In genomic region chr12:97027482-97027881, GRCh38 we compare ENCODE assay signal across 36 cellular contexts.
"Had no signal": no experiment of that assay in that cellular context is flagged by ENCODE, and none has a peak within 500 bp of the region (broad histone marks: within the 10 kb centered on the region; RNA-seq: fewer than 3 reads in every experiment).

No MANE protein-coding gene starts in this region.

- H3K36me3 Mint-ChIP-seq: activated CD8-positive, alpha-beta memory T cell treated with anti-CD3 and anti-CD28 coated beads, Interleukin-2, amount 10 ng/mL, durations not matched to agents 7 days and 5 days; activated naive CD4-positive, alpha-beta T cell treated with anti-CD3 and anti-CD28 coated beads, Interleukin-2, amount 10 ng/mL, durations not matched to agents 7 days and 5 days; activated naive CD4-positive, alpha-beta T cell treated with anti-CD3 and anti-CD28 coated beads, Interleukin-2, amount 50 U/mL, for 24 hours; activated naive CD8-positive, alpha-beta T cell; activated naive CD8-positive, alpha-beta T cell treated with anti-CD3 and anti-CD28 coated beads, Interleukin-2, amount 10 ng/mL, durations not matched to agents 7 days and 5 days; brain had no signal

- H3K36me3 ChIP-seq: ascending aorta, cardiac muscle cell had no signal

- ATAC-seq: activated CD4-positive, alpha-beta T cell treated with anti-CD3 and anti-CD28 coated beads for 36 hours; activated CD4-positive, CD25-positive, alpha-beta regulatory T cell treated with anti-CD3 and anti-CD28 coated beads, Interleukin-2, amount 50 U/mL, for 24 hours; activated CD8-positive, alpha-beta memory T cell treated with anti-CD3 and anti-CD28 coated beads, Interleukin-2, amount 10 ng/mL, durations not matched to agents 7 days and 5 days; activated CD8-positive, alpha-beta T cell treated with anti-CD3 and anti-CD28 coated beads, Interleukin-2, amount 10 ng/mL, durations not matched to agents 7 days and 5 days; activated naive CD8-positive, alpha-beta T cell treated with anti-CD3 and anti-CD28 coated beads, Interleukin-2, amount 50 U/mL, for 24 hours had no signal

- H3K27me3 Mint-ChIP-seq: activated CD4-positive, alpha-beta memory T cell treated with anti-CD3 and anti-CD28 coated beads, Interleukin-2, amount 10 ng/mL, durations not matched to agents 7 days and 5 days; activated CD4-positive, alpha-beta T cell treated with anti-CD3 and anti-CD28 coated beads, Interleukin-2, amount 10 ng/mL, durations not matched to agents 7 days and 5 days; activated naive CD8-positive, alpha-beta T cell treated with anti-CD3 and anti-CD28 coated beads, Interleukin-2, amount 10 ng/mL, durations not matched to agents 7 days and 5 days; activated naive CD8-positive, alpha-beta T cell treated with anti-CD3 and anti-CD28 coated beads, Interleukin-2, amount 50 U/mL, for 24 hours; activated T-cell treated with anti-CD3 and anti-CD28 coated beads, Interleukin-2, amount 50 U/mL, for 24 hours; brain had no signal

- H3K4me3 ChIP-seq: ascending aorta, cardiac muscle cell had no signal

- H3K4me3 Mint-ChIP-seq: activated CD4-positive, alpha-beta memory T cell treated with anti-CD3 and anti-CD28 coated beads, Interleukin-2, amount 10 ng/mL, durations not matched to agents 7 days and 5 days; activated CD4-positive, alpha-beta T cell treated with anti-CD3 and anti-CD28 coated beads for 36 hours; activated CD4-positive, alpha-beta T cell treated with anti-CD3 and anti-CD28 coated beads, Interleukin-2, amount 10 ng/mL, durations not matched to agents 7 days and 5 days; activated CD8-positive, alpha-beta memory T cell treated with anti-CD3 and anti-CD28 coated beads, Interleukin-2, amount 10 ng/mL, durations not matched to agents 7 days and 5 days; activated CD8-positive, alpha-beta T cell treated with anti-CD3 and anti-CD28 coated beads, Interleukin-2, amount 10 ng/mL, durations not matched to agents 7 days and 5 days; activated naive CD4-positive, alpha-beta T cell treated with anti-CD3 and anti-CD28 coated beads, Interleukin-2, amount 10 ng/mL, durations not matched to agents 7 days and 5 days; activated naive CD4-positive, alpha-beta T cell treated with anti-CD3 and anti-CD28 coated beads, Interleukin-2, amount 50 U/mL, for 24 hours; activated naive CD8-positive, alpha-beta T cell; activated naive CD8-positive, alpha-beta T cell treated with anti-CD3 and anti-CD28 coated beads, Interleukin-2, amount 10 ng/mL, durations not matched to agents 7 days and 5 days; activated naive CD8-positive, alpha-beta T cell treated with anti-CD3 and anti-CD28 coated beads, Interleukin-2, amount 50 U/mL, for 24 hours; activated T-cell treated with anti-CD3 and anti-CD28 coated beads, Interleukin-2, amount 50 U/mL, for 24 hours; brain; central memory CD8-positive, alpha-beta T cell; T-helper 1 cell treated with Interleukin-12 subunit alpha and Interleukin-12 subunit beta and Interleukin-4 antibody, amounts not matched to agents 30 μg/mL and 1 μg/mL, for 36 hours; T-helper 2 cell treated with Interferon-gamma antibody and Interleukin-4, amounts not matched to agents 5 μg/mL and 100 μg/mL, for 36 hours had no signal

- H3K9me3 Mint-ChIP-seq: activated CD4-positive, alpha-beta memory T cell treated with anti-CD3 and anti-CD28 coated beads, Interleukin-2, amount 10 ng/mL, durations not matched to agents 7 days and 5 days; activated CD4-positive, alpha-beta T cell treated with anti-CD3 and anti-CD28 coated beads, Interleukin-2, amount 10 ng/mL, durations not matched to agents 7 days and 5 days; activated naive CD4-positive, alpha-beta T cell treated with anti-CD3 and anti-CD28 coated beads, Interleukin-2, amount 10 ng/mL, durations not matched to agents 7 days and 5 days; activated naive CD4-positive, alpha-beta T cell treated with anti-CD3 and anti-CD28 coated beads, Interleukin-2, amount 50 U/mL, for 24 hours; activated naive CD8-positive, alpha-beta T cell treated with anti-CD3 and anti-CD28 coated beads, Interleukin-2, amount 10 ng/mL, durations not matched to agents 7 days and 5 days; activated naive CD8-positive, alpha-beta T cell treated with anti-CD3 and anti-CD28 coated beads, Interleukin-2, amount 50 U/mL, for 24 hours; activated T-cell treated with anti-CD3 and anti-CD28 coated beads, Interleukin-2, amount 50 U/mL, for 24 hours; activated T-helper 2 cell treated with anti-CD3 and anti-CD28 coated beads, Interferon-gamma antibody, Interleukin-2, Interleukin-4, amounts not matched to agents 10 μg/mL and 5 μg/mL and 100 μg/mL, durations not matched to agents 14 hours and 24 hours and 36 hours; central memory CD8-positive, alpha-beta T cell; T-helper 1 cell treated with Interleukin-12 subunit alpha and Interleukin-12 subunit beta and Interleukin-4 antibody, amounts not matched to agents 30 μg/mL and 1 μg/mL, for 36 hours; T-helper 2 cell treated with Interferon-gamma antibody and Interleukin-4, amounts not matched to agents 5 μg/mL and 100 μg/mL, for 36 hours had no signal

- H3K27me3 ChIP-seq: ascending aorta, cardiac muscle cell had no signal

- H3K27ac Mint-ChIP-seq: activated CD4-positive, alpha-beta memory T cell treated with anti-CD3 and anti-CD28 coated beads, Interleukin-2, amount 10 ng/mL, durations not matched to agents 7 days and 5 days; activated CD4-positive, alpha-beta T cell treated with anti-CD3 and anti-CD28 coated beads for 36 hours; activated CD4-positive, alpha-beta T cell treated with anti-CD3 and anti-CD28 coated beads, Interleukin-2, amount 10 ng/mL, durations not matched to agents 7 days and 5 days; activated CD8-positive, alpha-beta memory T cell treated with anti-CD3 and anti-CD28 coated beads, Interleukin-2, amount 10 ng/mL, durations not matched to agents 7 days and 5 days; activated CD8-positive, alpha-beta T cell treated with anti-CD3 and anti-CD28 coated beads, Interleukin-2, amount 10 ng/mL, durations not matched to agents 7 days and 5 days; activated naive CD4-positive, alpha-beta T cell treated with anti-CD3 and anti-CD28 coated beads, Interleukin-2, amount 10 ng/mL, durations not matched to agents 7 days and 5 days; activated naive CD4-positive, alpha-beta T cell treated with anti-CD3 and anti-CD28 coated beads, Interleukin-2, amount 50 U/mL, for 24 hours; activated naive CD8-positive, alpha-beta T cell; activated naive CD8-positive, alpha-beta T cell treated with anti-CD3 and anti-CD28 coated beads, Interleukin-2, amount 10 ng/mL, durations not matched to agents 7 days and 5 days; activated naive CD8-positive, alpha-beta T cell treated with anti-CD3 and anti-CD28 coated beads, Interleukin-2, amount 50 U/mL, for 24 hours; activated T-cell treated with anti-CD3 and anti-CD28 coated beads, Interleukin-2, amount 50 U/mL, for 24 hours; activated T-helper 2 cell treated with anti-CD3 and anti-CD28 coated beads, Interferon-gamma antibody, Interleukin-2, Interleukin-4, amounts not matched to agents 10 μg/mL and 5 μg/mL and 100 μg/mL, durations not matched to agents 14 hours and 24 hours and 36 hours; T-helper 1 cell treated with Interleukin-12 subunit alpha and Interleukin-12 subunit beta and Interleukin-4 antibody, amounts not matched to agents 30 μg/mL and 1 μg/mL, for 36 hours; T-helper 2 cell treated with Interferon-gamma antibody and Interleukin-4, amounts not matched to agents 5 μg/mL and 100 μg/mL, for 36 hours had no signal

- DNase-seq: activated CD4-positive, alpha-beta memory T cell treated with anti-CD3 and anti-CD28 coated beads, Interleukin-2, amount 10 ng/mL, durations not matched to agents 7 days and 5 days; activated CD4-positive, alpha-beta T cell treated with anti-CD3 and anti-CD28 coated beads for 1 hour; activated CD4-positive, alpha-beta T cell treated with anti-CD3 and anti-CD28 coated beads for 36 hours; activated CD4-positive, alpha-beta T cell treated with anti-CD3 and anti-CD28 coated beads for 48 hours; activated CD4-positive, alpha-beta T cell treated with anti-CD3 and anti-CD28 coated beads, Interleukin-2, amount 10 ng/mL, durations not matched to agents 7 days and 5 days; activated CD4-positive, alpha-beta T cell treated with anti-CD3 and anti-CD28 coated beads, Interleukin-2, amount 50 U/mL, for 48 hours; activated CD4-positive, CD25-positive, alpha-beta regulatory T cell; activated CD8-positive, alpha-beta memory T cell treated with anti-CD3 and anti-CD28 coated beads for 24 hours; activated CD8-positive, alpha-beta memory T cell treated with anti-CD3 and anti-CD28 coated beads, Interleukin-2, amount 10 ng/mL, durations not matched to agents 7 days and 5 days; activated CD8-positive, alpha-beta memory T cell treated with anti-CD3 and anti-CD28 coated beads, Interleukin-2, amount 50 U/mL, for 48 hours; activated CD8-positive, alpha-beta T cell treated with anti-CD3 and anti-CD28 coated beads, Interleukin-2, amount 10 ng/mL, durations not matched to agents 7 days and 5 days; activated effector memory CD4-positive, alpha-beta T cell treated with Interleukin-2 at 50 U/mL for 16 hours; activated gamma-delta T cell; activated naive CD4-positive, alpha-beta T cell treated with anti-CD3 and anti-CD28 coated beads, Interleukin-2, amount 10 ng/mL, durations not matched to agents 7 days and 5 days; activated naive CD4-positive, alpha-beta T cell treated with Interleukin-2 at 50 U/mL for 16 hours; activated naive CD8-positive, alpha-beta T cell treated with anti-CD3 and anti-CD28 coated beads, Interleukin-2, amount 10 ng/mL, durations not matched to agents 7 days and 5 days; activated naive CD8-positive, alpha-beta T cell treated with anti-CD3 and anti-CD28 coated beads, Interleukin-2, amount 50 U/mL, for 24 hours; activated T-cell treated with anti-CD3 and anti-CD28 coated beads, Interleukin-2, amount 50 U/mL, for 24 hours; activated T-cell treated with anti-CD3 and anti-CD28 coated beads, Interleukin-2, amount 50 U/mL, for 48 hours; amygdala; anterior cingulate cortex; caudate nucleus; cerebellar nuclear complex; T-helper 2 cell; T-helper 9 cell had no signal

- H3K4me1 Mint-ChIP-seq: activated CD4-positive, alpha-beta memory T cell treated with anti-CD3 and anti-CD28 coated beads, Interleukin-2, amount 10 ng/mL, durations not matched to agents 7 days and 5 days; activated CD4-positive, alpha-beta T cell treated with anti-CD3 and anti-CD28 coated beads for 36 hours; activated CD4-positive, alpha-beta T cell treated with anti-CD3 and anti-CD28 coated beads, Interleukin-2, amount 10 ng/mL, durations not matched to agents 7 days and 5 days; activated CD8-positive, alpha-beta memory T cell treated with anti-CD3 and anti-CD28 coated beads, Interleukin-2, amount 10 ng/mL, durations not matched to agents 7 days and 5 days; activated naive CD4-positive, alpha-beta T cell treated with anti-CD3 and anti-CD28 coated beads, Interleukin-2, amount 10 ng/mL, durations not matched to agents 7 days and 5 days; activated naive CD4-positive, alpha-beta T cell treated with anti-CD3 and anti-CD28 coated beads, Interleukin-2, amount 50 U/mL, for 24 hours; activated naive CD8-positive, alpha-beta T cell treated with anti-CD3 and anti-CD28 coated beads, Interleukin-2, amount 10 ng/mL, durations not matched to agents 7 days and 5 days; activated naive CD8-positive, alpha-beta T cell treated with anti-CD3 and anti-CD28 coated beads, Interleukin-2, amount 50 U/mL, for 24 hours; central memory CD8-positive, alpha-beta T cell had no signal

- H3K4me1 ChIP-seq: ascending aorta had no signal

- H3K27ac ChIP-seq: ascending aorta, cardiac muscle cell, VCaP had no signal

- H3K9me3 ChIP-seq: ascending aorta had no signal
